Comparison of ENCODE assay signal across 8 cellular contexts in the genomic region with DNA sequence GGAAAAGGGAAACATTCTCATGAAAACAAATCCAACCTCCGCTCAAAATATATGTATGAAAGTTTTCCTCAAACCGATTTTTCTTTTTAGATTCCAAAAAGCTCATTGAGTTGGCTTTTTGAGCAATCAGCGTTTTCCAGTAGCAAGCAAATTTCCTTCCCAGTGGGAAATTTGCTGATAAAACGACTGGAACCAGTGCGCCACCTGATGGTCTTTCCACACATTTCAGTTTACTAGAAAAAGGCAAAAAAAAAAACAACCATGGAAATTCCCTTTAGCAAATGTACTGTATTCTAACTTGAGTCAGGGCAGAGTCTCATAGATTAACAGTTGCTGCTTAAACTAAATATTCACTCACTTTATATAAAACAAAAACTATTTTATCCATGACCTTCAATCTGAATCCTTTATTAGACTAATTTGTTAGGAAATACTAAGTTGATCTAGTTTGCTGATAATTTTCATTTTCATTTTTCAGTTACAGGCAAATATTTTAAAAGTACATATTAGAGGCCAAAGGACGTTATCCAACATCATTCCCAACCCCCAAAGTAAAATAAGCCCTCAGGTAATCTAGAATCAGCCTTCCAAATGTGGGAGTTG.
DNase-seq lines count a peak whose midpoint lies in the region; ATAC-seq, FAIRE-seq and TF ChIP-seq lines count a peak whose summit lies in the region.

No MANE protein-coding gene starts in this region.

- H3K9ac ChIP-seq in OCI-LY3 (ENCODE audit: low read length): no peak overlapping the region

- no peaks in the 10 kb centered on the region for H3K79me2 ChIP-seq in OCI-LY3 (ENCODE audit: low read length)

- no peak for TF ChIP-seq POLR2A in A549 (IDR thresholded peaks at IDR 0.05; ENCODE audit: low read length)

- CTCF ChIA-PET in A549 (lab: Yijun Ruan, JAX): interaction anchor here (0.7 to 3.3 kb wide), 17 partner anchors 9 to 609 kb away, joined by 3 to 18 read pairs (median 4); no protein-coding TSS in a partner anchor

- TF ChIP-seq CTCF in A549 (IDR thresholded peaks at IDR 0.05) (peak; percentile 87), GM12865 (IDR thresholded peaks at IDR 0.05; ENCODE audit: insufficient read depth, low read depth, low read length, missing control alignments) (peak; percentile 49), OCI-LY3 (IDR thresholded peaks at IDR 0.05; ENCODE audit: low read depth, low read length) (peak; percentile 73)

- H3K9me3 ChIP-seq in A549 (no peaks in the 10 kb centered on the region), OCI-LY3 (ENCODE audit: insufficient read depth, low read length) (no peaks in the 10 kb centered on the region)

- ATAC-seq in A549 (peak in 1 of 2 experiments; percentile 50; a peak in 3 of 6 replicates), sciatic nerve (no peak), HG02973 (IDR thresholded peaks at IDR 0.05; ENCODE audit: unreplicated experiment) (no peak), HG02571 (IDR thresholded peaks at IDR 0.05; ENCODE audit: unreplicated experiment) (no peak)

- peaks cover 7% of the 10 kb centered on the region for H3K27me3 ChIP-seq in OCI-LY3 (ENCODE audit: low read depth, low read length)

- TF ChIP-seq RAD21 in A549 (conservative IDR thresholded peaks at IDR 0.05 in 1 of 2, IDR thresholded peaks at IDR 0.05 in 1 of 2): peak; percentile 73 to 84

- H3K36me3 ChIP-seq in OCI-LY3 (replicated peaks; ENCODE audit: low read depth, low read length): no peaks in the 10 kb centered on the region

- DNase-seq in A549 (ENCODE audit: low read depth in 1 of 2, low spot score in 1 of 2): peak; percentile 56 to 63
- peak; percentile 28 for DNase-seq in GM12865 (ENCODE audit: low read depth)
- DNase-seq in fibroblast of the conjunctiva (ENCODE audit: low read depth): peak; percentile 10
- DNase-seq in sciatic nerve (ENCODE audit: low spot score): peak; percentile 61
- DNase-seq in activated naive CD4-positive, alpha-beta T cell (lab: John Stamatoyannopoulos, UW): no peak

- no peak for TF ChIP-seq EP300 in A549 (IDR thresholded peaks at IDR 0.05)

- H3K27ac ChIP-seq in A549: no peak overlapping the region
- H3K27ac ChIP-seq in OCI-LY3 (ENCODE audit: low read length): no peak overlapping the region

- H4K20me1 ChIP-seq in OCI-LY3 (ENCODE audit: insufficient read depth, low read length): no peaks in the 10 kb centered on the region

- H2AFZ ChIP-seq in OCI-LY3 (ENCODE audit: low read depth, low read length): no peak overlapping the region

- POLR2A ChIA-PET in A549 (lab: Yijun Ruan, JAX): interaction anchor here (0.7 kb wide), 1 partner anchor 502 kb away, joined by 3 read pairs; no protein-coding TSS in a partner anchor

- WGBS in A549 (ENCODE audit: missing lambda C conversion rate): under 1% methylated on average over 6 of the region's 6 CpGs

- intact Hi-C loops in sciatic nerve (cut with DNase I): loop anchor here (10.0 kb wide), 1 partner anchor 598 kb away; no protein-coding TSS in a partner anchor

- no peak overlapping the region for H3K4me2 ChIP-seq in A549
- H3K4me2 ChIP-seq in OCI-LY3 (ENCODE audit: low read length): no peak overlapping the region

- H3K4me3 ChIP-seq in A549 (no peak overlapping the region), GM12865 (ENCODE audit: low read depth, low read length) (no peak overlapping the region), OCI-LY3 (ENCODE audit: low read length) (no peak overlapping the region)

- peak; percentile 97 for FAIRE-seq in A549 (lab: Jason Lieb, UNC)

- H3K4me1 ChIP-seq in A549 (no peaks in the 10 kb centered on the region), OCI-LY3 (ENCODE audit: low read length) (no peaks in the 10 kb centered on the region)

TF ChIP-seq in A549, 52 proteins besides CTCF, POLR2A, EP300 and RAD21:
- TF ChIP-seq RNF2 (IDR thresholded peaks at IDR 0.05; ENCODE audit: borderline replicate concordance, low read depth): 0 out of 2 replicates have a peak, but pooled peaks have one; percentile 28
- no peak for TF ChIP-seq TFCP2L1 (CRISPR knock-in tag; IDR thresholded peaks at IDR 0.05)
- no peak for TF ChIP-seq HES2 (IDR thresholded peaks at IDR 0.05)
- TF ChIP-seq MAFK (IDR thresholded peaks at IDR 0.05; ENCODE audit: partially characterized antibody): peak; percentile 97
- no peak for TF ChIP-seq HOXB5 (CRISPR knock-in tag; IDR thresholded peaks at IDR 0.05)
- peak; percentile 54; the same call in 2 of the 3 replicates for TF ChIP-seq SMC3 (IDR thresholded peaks at IDR 0.05)

Comparison
In these comparisons a context has a peak if more than half of its experiments do, and no peak if none do; other contexts are left out.
1. DNase-seq: peak in A549 (2 of 2), GM12865 (single experiment), fibroblast of the conjunctiva (single experiment) and sciatic nerve (single experiment); none in activated naive CD4-positive, alpha-beta T cell (0 of 4).
2. Peak in every context shown above with its lines, with median percentiles within 50 percentile points of each other: CTCF ChIP-seq.